ENCODE assay signal across 10 cellular contexts in the genomic region with DNA sequence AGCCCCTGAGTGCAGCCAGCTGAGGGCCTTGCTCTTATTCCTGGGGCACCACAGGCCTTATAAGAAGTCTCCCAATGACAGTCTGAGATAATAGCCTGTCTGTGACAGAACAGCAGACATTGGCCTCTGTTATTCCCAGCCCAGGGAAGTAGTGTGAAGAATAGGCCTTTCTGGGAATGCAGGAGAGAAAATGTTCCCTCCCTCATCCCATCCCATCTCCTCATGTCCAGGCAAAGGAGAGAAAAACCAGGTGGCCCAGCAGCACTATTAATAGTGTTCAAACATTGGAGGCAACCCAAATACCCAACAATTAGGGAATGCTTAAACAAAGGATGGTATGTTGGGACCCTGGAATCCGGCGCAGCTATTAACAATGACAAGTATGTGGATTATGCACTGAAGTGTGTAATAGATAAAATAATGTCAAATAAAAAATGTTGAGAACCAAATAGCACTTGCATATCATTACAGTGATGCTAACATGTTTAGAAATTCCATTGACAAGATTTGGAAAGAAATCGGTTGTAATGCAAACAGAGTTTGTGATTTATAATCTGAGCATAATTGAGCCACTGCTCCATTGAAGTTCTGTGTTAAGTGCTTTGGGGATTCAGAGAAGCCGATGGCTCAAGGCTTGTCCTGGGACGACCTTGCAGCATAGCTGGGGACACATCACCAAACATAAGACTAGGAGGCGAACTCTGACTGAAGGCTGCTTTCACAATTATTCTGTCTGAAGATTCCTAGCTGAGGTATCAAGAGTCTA.
DNase-seq lines count a peak whose midpoint lies in the region; ATAC-seq and TF ChIP-seq lines count a peak whose summit lies in the region.
"Had no signal": no experiment of that assay in that cellular context is flagged by ENCODE, and none has a peak within 500 bp of the region (broad histone marks: within the 10 kb centered on the region; RNA-seq: fewer than 3 reads in every experiment).

No MANE protein-coding gene starts in this region.

- H3K9me3 ChIP-seq in adipocyte (ENCODE audit: control insufficient read depth, low read length) (no peaks in the 10 kb centered on the region), right atrium auricular region (no peaks in the 10 kb centered on the region)

- H3K36me3 ChIP-seq in adipocyte (ENCODE audit: control insufficient read depth, insufficient read depth, low read length, severe bottlenecking) (no peaks in the 10 kb centered on the region), right atrium auricular region (no peaks in the 10 kb centered on the region)

- H3K27ac ChIP-seq in right atrium auricular region, result peak overlapping the region; percentile 55 to 75

- H3K4me3 ChIP-seq in adipocyte (ENCODE audit: low read length) (no peak overlapping the region), right atrium auricular region (no peak overlapping the region)

- DNase-seq in GM04504 (ENCODE audit: low read depth), result peak; percentile 92
- peak; percentile 32 for DNase-seq in adipocyte (ENCODE audit: low read depth)
- no peak for DNase-seq in right atrium auricular region (ENCODE audit: low spot score)
- no peak for DNase-seq in NCI-H2081 (lab: John Stamatoyannopoulos, UW)
- DNase-seq in NK-92 (lab: John Stamatoyannopoulos, UW; ENCODE audit: unreplicated experiment), result no peak
- no peak for DNase-seq in NCI-H2196 (lab: John Stamatoyannopoulos, UW; ENCODE audit: unreplicated experiment)
- DNase-seq: activated gamma-delta T cell treated with Interleukin-2 at 50 U/mL for 16 hours; effector CD8-positive, alpha-beta T cell had no signal

- H3K9ac ChIP-seq in adipocyte (ENCODE audit: low read length), result peak overlapping the region; percentile 25

- no peaks in the 10 kb centered on the region for H3K36me3 Mint-ChIP-seq in stimulated activated memory B cell treated with anti-CD40 and anti-IgM and Interleukin-4, amounts not matched to agents 10 μg/mL and 1 μg/mL and 100 μg/mL, for 72 hours

- no peak for TF ChIP-seq CTCF in right atrium auricular region (IDR thresholded peaks at IDR 0.05)

- H3K27me3 ChIP-seq in adipocyte (replicated peaks; ENCODE audit: control insufficient read depth, insufficient read depth, low read length) (no peaks in the 10 kb centered on the region), right atrium auricular region (no peaks in the 10 kb centered on the region)

- H3K4me1 Mint-ChIP-seq in stimulated activated memory B cell treated with anti-CD40 and anti-IgM and Interleukin-4, amounts not matched to agents 10 μg/mL and 1 μg/mL and 100 μg/mL, for 72 hours, result peaks cover 49% of the 10 kb centered on the region

- H3K9me3 Mint-ChIP-seq in stimulated activated memory B cell treated with anti-CD40 and anti-IgM and Interleukin-4, amounts not matched to agents 10 μg/mL and 1 μg/mL and 100 μg/mL, for 72 hours, result peaks cover 9% of the 10 kb centered on the region

- H3K4me1 ChIP-seq in adipocyte (ENCODE audit: control insufficient read depth, insufficient read depth, low read length) (peaks cover 29% of the 10 kb centered on the region), right atrium auricular region (peaks cover 0 to 23% of the 10 kb centered on the region in 2 donors)

- H3K27ac Mint-ChIP-seq in stimulated activated memory B cell treated with anti-CD40 and anti-IgM and Interleukin-4, amounts not matched to agents 10 μg/mL and 1 μg/mL and 100 μg/mL, for 72 hours, result peak overlapping the region; percentile 27

- H3K27me3 Mint-ChIP-seq in stimulated activated memory B cell treated with anti-CD40 and anti-IgM and Interleukin-4, amounts not matched to agents 10 μg/mL and 1 μg/mL and 100 μg/mL, for 72 hours, result no peaks in the 10 kb centered on the region

- ATAC-seq in stimulated activated memory B cell treated with anti-CD40 and anti-IgM and Interleukin-4, amounts not matched to agents 10 μg/mL and 1 μg/mL and 100 μg/mL, for 72 hours, result no peak
- ATAC-seq in HG03432 (IDR thresholded peaks at IDR 0.05; ENCODE audit: unreplicated experiment), result no peak

- no peak overlapping the region for H3K4me3 Mint-ChIP-seq in stimulated activated memory B cell treated with anti-CD40 and anti-IgM and Interleukin-4, amounts not matched to agents 10 μg/mL and 1 μg/mL and 100 μg/mL, for 72 hours

Comparison
In these comparisons a context has a peak if more than half of its experiments do, and no peak if none do; other contexts are left out.
1. DNase-seq: peak in GM04504 (single experiment) and adipocyte (single experiment); none in right atrium auricular region (single experiment), NCI-H2081 (0 of 2), NK-92 (single experiment) and NCI-H2196 (single experiment).